In the genomic region with DNA sequence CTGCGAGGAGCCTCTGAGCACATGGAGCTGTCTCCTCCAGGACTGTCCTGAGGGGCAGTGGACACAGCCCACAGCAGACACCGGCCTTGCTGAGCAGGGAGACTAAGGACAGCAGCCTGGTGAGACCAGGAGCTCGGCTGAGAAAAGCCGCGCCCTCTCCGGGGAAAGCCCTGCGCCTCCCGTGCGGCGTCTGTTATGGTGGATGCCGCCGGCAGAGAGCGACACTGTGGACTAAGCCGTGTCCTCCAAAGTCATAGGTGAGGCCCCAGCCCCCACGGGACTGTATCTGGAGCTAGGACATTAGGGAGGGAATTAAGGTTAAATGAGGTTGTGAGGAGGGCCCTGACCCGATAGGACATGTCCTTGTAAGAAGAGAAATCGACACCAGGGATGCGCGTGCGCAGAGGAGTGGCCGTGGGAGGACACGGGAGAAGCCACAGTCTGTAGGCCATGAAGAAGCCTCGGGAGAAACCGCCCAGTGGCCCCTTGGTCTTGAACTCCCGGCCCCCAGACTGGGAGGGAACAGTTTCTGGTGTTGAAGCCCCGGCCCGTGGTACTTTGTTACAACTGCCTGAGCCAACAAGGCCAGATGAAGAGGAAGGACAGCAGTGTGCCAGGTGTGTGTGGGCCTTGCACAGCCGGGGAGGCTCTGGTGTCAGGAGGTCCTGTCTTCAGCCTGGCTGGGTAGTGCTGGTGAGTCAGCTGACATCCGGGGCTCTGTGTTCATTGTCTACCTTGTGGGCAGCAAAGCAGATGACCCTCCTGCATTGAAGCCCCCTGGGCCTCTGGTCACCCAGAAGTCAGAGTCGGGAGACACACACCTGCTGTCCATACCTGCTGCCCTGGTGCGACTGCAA, we compare ENCODE assay signal across 17 cellular contexts.
"Had no signal": no experiment of that assay in that cellular context is flagged by ENCODE, and none has a peak within 500 bp of the region (broad histone marks: within the 10 kb centered on the region; RNA-seq: fewer than 3 reads in every experiment).

No MANE protein-coding gene starts in this region.

- H3K36me3 ChIP-seq: thyroid gland, uterus had no signal

- H3K9me3 ChIP-seq: mucosa of descending colon, thyroid gland, uterus had no signal

- H3K36me3 Mint-ChIP-seq: activated CD4-positive, alpha-beta memory T cell treated with anti-CD3 and anti-CD28 coated beads for 36 hours; immature natural killer cell; naive thymus-derived CD4-positive, alpha-beta T cell had no signal

- ATAC-seq: activated CD4-positive, CD25-positive, alpha-beta regulatory T cell treated with anti-CD3 and anti-CD28 coated beads, Interleukin-2, amount 50 U/mL, for 24 hours; effector memory CD8-positive, alpha-beta T cell; mucosa of descending colon; naive thymus-derived CD4-positive, alpha-beta T cell had no signal

- H3K4me1 Mint-ChIP-seq: immature natural killer cell had no signal

- H3K4me3 ChIP-seq: mucosa of descending colon, skin epidermis, thyroid gland, uterus had no signal

- DNase-seq: activated CD4-positive, alpha-beta memory T cell treated with anti-CD3 and anti-CD28 coated beads for 36 hours; activated gamma-delta T cell; activated T-cell treated with anti-CD3 and anti-CD28 coated beads, Interleukin-2, amount 50 U/mL, for 24 hours; anterior cingulate cortex; effector memory CD8-positive, alpha-beta T cell; head of caudate nucleus; immature natural killer cell; mammary epithelial cell; mucosa of descending colon; naive thymus-derived CD4-positive, alpha-beta T cell; thyroid gland; uterus had no signal

- H3K27ac Mint-ChIP-seq: activated CD4-positive, alpha-beta memory T cell treated with anti-CD3 and anti-CD28 coated beads for 36 hours; activated T-cell treated with anti-CD3 and anti-CD28 coated beads, Interleukin-2, amount 50 U/mL, for 24 hours; dendritic cell treated with granulocyte-macrophage colony-stimulating factor and Interleukin-4, amounts not matched to agents 40 ng/mL and 50 ng/mL, for 4 days; effector memory CD8-positive, alpha-beta T cell; immature natural killer cell; naive thymus-derived CD4-positive, alpha-beta T cell; T-helper 2 cell treated with Interferon-gamma antibody and Interleukin-4, amounts not matched to agents 5 μg/mL and 100 μg/mL, for 36 hours had no signal

- H3K27me3 Mint-ChIP-seq: activated CD4-positive, alpha-beta memory T cell treated with anti-CD3 and anti-CD28 coated beads for 36 hours; activated T-cell treated with anti-CD3 and anti-CD28 coated beads, Interleukin-2, amount 50 U/mL, for 24 hours had no signal

- H3K27ac ChIP-seq: epithelial cell of prostate, skin epidermis, thyroid gland, uterus had no signal

- H3K27me3 ChIP-seq: thyroid gland, uterus had no signal

- H3K9me3 Mint-ChIP-seq: activated CD4-positive, alpha-beta memory T cell treated with anti-CD3 and anti-CD28 coated beads for 36 hours; activated T-cell treated with anti-CD3 and anti-CD28 coated beads, Interleukin-2, amount 50 U/mL, for 24 hours; dendritic cell treated with granulocyte-macrophage colony-stimulating factor and Interleukin-4, amounts not matched to agents 40 ng/mL and 50 ng/mL, for 4 days; effector memory CD8-positive, alpha-beta T cell; immature natural killer cell; naive thymus-derived CD4-positive, alpha-beta T cell; T-helper 2 cell treated with Interferon-gamma antibody and Interleukin-4, amounts not matched to agents 5 μg/mL and 100 μg/mL, for 36 hours had no signal

- H3K4me1 ChIP-seq: thyroid gland, uterus had no signal

- H3K4me3 Mint-ChIP-seq: activated CD4-positive, alpha-beta memory T cell treated with anti-CD3 and anti-CD28 coated beads for 36 hours; activated T-cell treated with anti-CD3 and anti-CD28 coated beads, Interleukin-2, amount 50 U/mL, for 24 hours; dendritic cell treated with granulocyte-macrophage colony-stimulating factor and Interleukin-4, amounts not matched to agents 40 ng/mL and 50 ng/mL, for 4 days; effector memory CD8-positive, alpha-beta T cell; immature natural killer cell; naive thymus-derived CD4-positive, alpha-beta T cell; T-helper 2 cell treated with Interferon-gamma antibody and Interleukin-4, amounts not matched to agents 5 μg/mL and 100 μg/mL, for 36 hours had no signal
